21 cellular contexts compared by ENCODE assay signal in genomic region chr14:94113073-94113472, GRCh38. TPM values are rescaled to one million over a fixed set of nuclear protein-coding genes. Genes with fewer than 3 reads are reported as not detected.
DNase-seq lines count a peak whose midpoint lies in the region; ATAC-seq, FAIRE-seq and TF ChIP-seq lines count a peak whose summit lies in the region.
"Had no signal": no experiment of that assay in that cellular context is flagged by ENCODE, and none has a peak within 500 bp of the region (broad histone marks: within the 10 kb centered on the region; RNA-seq: fewer than 3 reads in every experiment).

No MANE protein-coding gene starts in this region.

- H3K36me3 Mint-ChIP-seq in astrocyte (ENCODE audit: low read depth, unreplicated experiment) (peaks cover 20% of the 10 kb centered on the region), T-cell (no peaks in the 10 kb centered on the region)

- peak overlapping the region; percentile 91 for H3K4me3 Mint-ChIP-seq in astrocyte (ENCODE audit: unreplicated experiment)
- no peak overlapping the region for H3K4me3 Mint-ChIP-seq in T-cell
- H3K4me3 Mint-ChIP-seq: CD4-positive, alpha-beta T cell had no signal

- H3K79me2 ChIP-seq in ACC112 (ENCODE audit: control insufficient read depth, insufficient read depth, low read length, unreplicated experiment): peaks cover 24% of the 10 kb centered on the region
- H3K79me2 ChIP-seq in astrocyte (ENCODE audit: insufficient read depth, low read length): no peaks in the 10 kb centered on the region
- H3K79me2 ChIP-seq in keratinocyte (ENCODE audit: control insufficient read depth, insufficient read depth, low read length): peaks cover 12% of the 10 kb centered on the region

- no peak for TF ChIP-seq CTCF in astrocyte (IDR thresholded peaks at IDR 0.05; ENCODE audit: insufficient read depth, low read depth, low read length)
- no peak for TF ChIP-seq CTCF in keratinocyte (optimal IDR thresholded peaks at IDR 0.05 in 1 of 3, IDR thresholded peaks at IDR 0.05 in 1 of 3, conservative IDR thresholded peaks at IDR 0.05 in 1 of 3; ENCODE audit: extremely low read depth in 1 of 3, insufficient read depth in 2 of 3, low read length in 3 of 3)

- H3K9me3 Mint-ChIP-seq in astrocyte (ENCODE audit: unreplicated experiment) (no peaks in the 10 kb centered on the region), T-cell (no peaks in the 10 kb centered on the region)
- H3K9me3 Mint-ChIP-seq: CD4-positive, alpha-beta T cell; T-helper 1 cell treated with Interleukin-12 subunit alpha and Interleukin-12 subunit beta and Interleukin-4 antibody, amounts not matched to agents 30 μg/mL and 1 μg/mL, for 36 hours had no signal

- H3K4me2 ChIP-seq in astrocyte (ENCODE audit: low read length) (no peak overlapping the region), keratinocyte (ENCODE audit: control insufficient read depth, extremely low read depth, insufficient read depth, low read depth, low read length) (peak overlapping the region; percentile 42)

- H2AFZ ChIP-seq in ACC112 (ENCODE audit: low read length, unreplicated experiment) (no peak overlapping the region), astrocyte (ENCODE audit: low read depth, low read length) (no peak overlapping the region), keratinocyte (ENCODE audit: control insufficient read depth, low read length) (no peak overlapping the region)

- dilution Hi-C loops in keratinocyte (cut with MboI; ENCODE audit: extremely low pct_ligation_motif_present, low sequenced_read_pairs): no loop called here

- H3K9me3 ChIP-seq in astrocyte (ENCODE audit: insufficient read depth, low read depth, low read length) (no peaks in the 10 kb centered on the region), keratinocyte (ENCODE audit: control insufficient read depth, low read depth, low read length) (no peaks in the 10 kb centered on the region), small intestine (ENCODE audit: control insufficient read depth, low read depth) (no peaks in the 10 kb centered on the region)
- H3K9me3 ChIP-seq: ascending aorta, ovary had no signal

- POLR2A ChIA-PET in T-cell (lab: Charles Lee): interaction anchor here in 1 of 2 donors (1.0 kb wide), 1 partner anchor 211 kb away, joined by 4 read pairs; no protein-coding TSS in a partner anchor

- FAIRE-seq in astrocyte (lab: Jason Lieb, UNC): no peak
- no peak for FAIRE-seq in keratinocyte (lab: Jason Lieb, UNC)
- FAIRE-seq in small intestine (lab: Jason Lieb, UNC): no peak
- FAIRE-seq: urothelium cell line had no signal

- no peaks in the 10 kb centered on the region for H3K9me1 ChIP-seq in keratinocyte (ENCODE audit: control insufficient read depth, extremely low read depth, insufficient read depth, low read length)

- DNase-seq in astrocyte (ENCODE audit: low read depth) (no peak), keratinocyte (ENCODE audit: low read depth, low spot score) (no peak), small intestine (peak; percentile 25), LoVo (ENCODE audit: low spot score) (no peak), T-cell (no peak)
- DNase-seq: activated CD4-positive, alpha-beta T cell treated with anti-CD3 and anti-CD28 coated beads, Interleukin-2, amount 50 U/mL, for 48 hours; activated naive CD4-positive, alpha-beta T cell treated with Interleukin-2 at 50 U/mL for 16 hours; CD4-positive, alpha-beta T cell; DMS53; foreskin melanocyte; NCI-H526; stimulated activated CD4-positive, alpha-beta T cell treated with anti-CD3 and anti-CD28 coated beads, Interleukin-2, amount 100 ng/mL, for 24 hours; stimulated activated naive CD4-positive, alpha-beta T cell treated with Interleukin-2 at 50 U/mL for 16 hours had no signal

- H3K27me3 Mint-ChIP-seq in astrocyte (ENCODE audit: low read depth, unreplicated experiment) (peaks cover 7% of the 10 kb centered on the region), T-cell (peaks cover 16 to 26% of the 10 kb centered on the region in 2 donors)

- H3K36me3 ChIP-seq in ACC112 (ENCODE audit: insufficient read depth, low read length) (no peaks in the 10 kb centered on the region), astrocyte (ENCODE audit: insufficient read depth, low read length) (no peaks in the 10 kb centered on the region), keratinocyte (ENCODE audit: control insufficient read depth in 2 of 2, extremely low read depth in 1 of 2, insufficient read depth in 2 of 2, low read length in 2 of 2) (no peaks in the 10 kb centered on the region), small intestine (ENCODE audit: control insufficient read depth in 2 of 2, insufficient read depth in 2 of 2, low read length in 2 of 2) (no peaks in the 10 kb centered on the region)
- H3K36me3 ChIP-seq: ascending aorta, ovary had no signal

- WGBS in small intestine, 3 donors: 48 to 63% (median 53%) methylated on average over 7 of the region's 7 CpGs

- H4K20me1 ChIP-seq in astrocyte (ENCODE audit: insufficient read depth, low read length) (no peaks in the 10 kb centered on the region), keratinocyte (ENCODE audit: control insufficient read depth, extremely low read depth, insufficient read depth, low read length) (no peaks in the 10 kb centered on the region)

- H3K4me1 Mint-ChIP-seq in astrocyte (ENCODE audit: low read depth, unreplicated experiment): peaks cover 30% of the 10 kb centered on the region
- no peaks in the 10 kb centered on the region for H3K4me1 Mint-ChIP-seq in T-cell

- H3K4me3 ChIP-seq in ACC112 (ENCODE audit: low read depth, low read length): 0 out of 2 replicates have a peak overlapping the region, but pooled peaks have one; percentile 79
- no peak overlapping the region for H3K4me3 ChIP-seq in astrocyte (ENCODE audit: insufficient read depth, low read depth, low read length)
- H3K4me3 ChIP-seq in keratinocyte (ENCODE audit: control insufficient read depth in 2 of 3, extremely low read depth in 1 of 3, insufficient read depth in 2 of 3, low read depth in 1 of 3, low read length in 3 of 3): peak overlapping the region in 1 of 3 experiments; percentile 60
- no peak overlapping the region for H3K4me3 ChIP-seq in small intestine (ENCODE audit: low read depth in 1 of 2, low read length in 2 of 2)
- H3K4me3 ChIP-seq: ascending aorta, ovary had no signal

- no peak for ATAC-seq in GM18520 (IDR thresholded peaks at IDR 0.05; ENCODE audit: unreplicated experiment)
- ATAC-seq in T-cell (replicated peaks in 1 of 4): no peak
- no peak for ATAC-seq in HG03469 (IDR thresholded peaks at IDR 0.05; ENCODE audit: unreplicated experiment)
- ATAC-seq: HCT116 had no signal

- H3K27ac Mint-ChIP-seq in astrocyte (ENCODE audit: unreplicated experiment) (peak overlapping the region; percentile 72), T-cell (no peak overlapping the region)
- H3K27ac Mint-ChIP-seq: CD4-positive, alpha-beta T cell had no signal

- H3K4me1 ChIP-seq in ACC112 (ENCODE audit: control insufficient read depth, insufficient read depth, low read length, unreplicated experiment): peaks cover 42% of the 10 kb centered on the region
- H3K4me1 ChIP-seq in astrocyte (ENCODE audit: insufficient read depth, low read length): peaks cover 6% of the 10 kb centered on the region
- peaks cover 17% of the 10 kb centered on the region for H3K4me1 ChIP-seq in keratinocyte (ENCODE audit: control insufficient read depth, extremely low read depth, insufficient read depth, low read length)
- H3K4me1 ChIP-seq in small intestine (ENCODE audit: control insufficient read depth in 2 of 2, insufficient read depth in 1 of 2, low read depth in 1 of 2, low read length in 1 of 2): peaks cover 3 to 10% of the 10 kb centered on the region in 2 donors
- H3K4me1 ChIP-seq: ascending aorta had no signal

- no peak overlapping the region for H3K9ac ChIP-seq in astrocyte (ENCODE audit: low read length)
- no peak overlapping the region for H3K9ac ChIP-seq in keratinocyte (ENCODE audit: control insufficient read depth, extremely low read depth, insufficient read depth, low read length)

- H3K27me3 ChIP-seq in ACC112 (ENCODE audit: insufficient read depth, low read length) (no peaks in the 10 kb centered on the region), astrocyte (ENCODE audit: insufficient read depth, low read length) (peaks cover 4% of the 10 kb centered on the region), keratinocyte (ENCODE audit: control insufficient read depth, extremely low read depth, insufficient read depth, low read length) (peaks cover 8% of the 10 kb centered on the region), small intestine (ENCODE audit: control insufficient read depth in 2 of 2, insufficient read depth in 2 of 2, low read length in 2 of 2) (no peaks in the 10 kb centered on the region)
- H3K27me3 ChIP-seq: ascending aorta, ovary had no signal

- CTCF ChIA-PET in T-cell (lab: Charles Lee): no interaction called here

- H3K27ac ChIP-seq in ACC112 (ENCODE audit: low read depth, low read length): no peak overlapping the region
- H3K27ac ChIP-seq in astrocyte (ENCODE audit: low read depth, low read length): no peak overlapping the region
- H3K27ac ChIP-seq in keratinocyte (ENCODE audit: control insufficient read depth, insufficient read depth, low read length): no peak overlapping the region
- peak overlapping the region in 1 of 2 donors; percentile 13 for H3K27ac ChIP-seq in small intestine (ENCODE audit: low read depth in 1 of 2, low read length in 1 of 2)
- H3K27ac ChIP-seq: ovary had no signal

RNA-seq across cellular contexts. Expression of gene IFI27, which starts 2.5 kb away (rescaled TPM):
- 1,022 and 1,408 TPM in 2 replicates for total RNA-seq in astrocyte
- polyA plus RNA-seq in keratinocyte: 1,132 to 3,594 TPM (median 2,783 TPM) in 3 replicates
- polyA plus RNA-seq in keratinocyte (2011; ENCODE audit: low read depth): 20.3 TPM
- polyA plus RNA-seq in keratinocyte (2011; cell fraction: cytosol; rRNA removed): 1,962 and 3,733 TPM in 2 replicates
- 1,216 and 1,507 TPM in 2 replicates for polyA plus RNA-seq in keratinocyte (2011; cell fraction: nucleus; rRNA removed)
- polyA plus RNA-seq in keratinocyte (2012; ENCODE audit: low replicate concordance): 221 and 1,754 TPM in 2 replicates
- 758 to 2,926 TPM (median 795 TPM) in 3 replicates for polyA minus RNA-seq in keratinocyte
- polyA minus RNA-seq in keratinocyte (2011; cell fraction: cytosol; rRNA and poly(A)+ RNA removed): 1,322 TPM
- 228 and 282 TPM in 2 replicates for polyA minus RNA-seq in keratinocyte (2011; cell fraction: nucleus; rRNA and poly(A)+ RNA removed)
- 1,000 to 10,000 TPM in 1 of 3 donors, 100 to 1,000 TPM in 2; 285 to 1,277 (median 806) TPM for polyA plus RNA-seq in small intestine
- total RNA-seq in T-cell: 1 to 10 TPM; 1.6 to 6.1 (median 1.8) TPM

RNA-seq across cellular contexts. Expression of gene IFI27L2, which starts 16.3 kb away (rescaled TPM):
- total RNA-seq in astrocyte (63.9 and 79.9 TPM in 2 replicates), T-cell (10 to 100 TPM; 18.2 to 37.4 (median 27.7) TPM)
- polyA plus RNA-seq in keratinocyte (67.5 to 179 TPM (median 82.2 TPM) in 3 replicates), small intestine (10 to 100 TPM; 23.0 to 96.7 (median 83.8) TPM)
- 13.2 TPM for polyA plus RNA-seq in keratinocyte (2011; ENCODE audit: low read depth)
- 69.1 and 147 TPM in 2 replicates for polyA plus RNA-seq in keratinocyte (2011; cell fraction: cytosol; rRNA removed)
- 49.5 and 57.5 TPM in 2 replicates for polyA plus RNA-seq in keratinocyte (2011; cell fraction: nucleus; rRNA removed)
- 92.1 and 193 TPM in 2 replicates for polyA plus RNA-seq in keratinocyte (2012; ENCODE audit: low replicate concordance)
- 32.7 to 59.4 TPM (median 35.4 TPM) in 3 replicates for polyA minus RNA-seq in keratinocyte
- polyA minus RNA-seq in keratinocyte (2011; cell fraction: cytosol; rRNA and poly(A)+ RNA removed): 191 TPM
- polyA minus RNA-seq in keratinocyte (2011; cell fraction: nucleus; rRNA and poly(A)+ RNA removed): 9.8 and 11.2 TPM in 2 replicates

RNA-seq across cellular contexts. Expression of gene IFI27L1, which starts 32.0 kb away (rescaled TPM):
- total RNA-seq in astrocyte (28.4 and 30.8 TPM in 2 replicates), T-cell (10 to 100 TPM in 3 of 5 donors, 1 to 10 TPM in 2; 7.1 to 10.4 (median 10.0) TPM)
- polyA plus RNA-seq in keratinocyte (17.4 to 25.0 TPM (median 18.9 TPM) in 3 replicates), small intestine (10 to 100 TPM; 29.2 to 44.5 (median 29.8) TPM)
- polyA plus RNA-seq in keratinocyte (2011; ENCODE audit: low read depth): 5.6 TPM
- polyA plus RNA-seq in keratinocyte (2011; cell fraction: cytosol; rRNA removed): 10.0 and 19.6 TPM in 2 replicates
- 20.2 and 23.1 TPM in 2 replicates for polyA plus RNA-seq in keratinocyte (2011; cell fraction: nucleus; rRNA removed)
- 10.5 and 19.4 TPM in 2 replicates for polyA plus RNA-seq in keratinocyte (2012; ENCODE audit: low replicate concordance)
- 5.7 to 11.1 TPM (median 5.9 TPM) in 3 replicates for polyA minus RNA-seq in keratinocyte
- 13.8 TPM for polyA minus RNA-seq in keratinocyte (2011; cell fraction: cytosol; rRNA and poly(A)+ RNA removed)
- 2.9 and 3.9 TPM in 2 replicates for polyA minus RNA-seq in keratinocyte (2011; cell fraction: nucleus; rRNA and poly(A)+ RNA removed)
- total RNA-seq: ascending aorta had no signal

RNA-seq across cellular contexts. Expression of gene DDX24, which starts 32.1 kb away (rescaled TPM):
- total RNA-seq in astrocyte: 206 TPM in 2 replicates
- 171 to 179 TPM (median 172 TPM) in 3 replicates for polyA plus RNA-seq in keratinocyte
- 251 TPM for polyA plus RNA-seq in keratinocyte (2011; ENCODE audit: low read depth)
- polyA plus RNA-seq in keratinocyte (2011; cell fraction: cytosol; rRNA removed): 124 and 159 TPM in 2 replicates
- polyA plus RNA-seq in keratinocyte (2011; cell fraction: nucleus; rRNA removed): 237 and 260 TPM in 2 replicates
- polyA plus RNA-seq in keratinocyte (2012; ENCODE audit: low replicate concordance): 128 and 144 TPM in 2 replicates
- polyA minus RNA-seq in keratinocyte: 63.3 to 137 TPM (median 126 TPM) in 3 replicates
- polyA minus RNA-seq in keratinocyte (2011; cell fraction: cytosol; rRNA and poly(A)+ RNA removed): 56.6 TPM
- polyA minus RNA-seq in keratinocyte (2011; cell fraction: nucleus; rRNA and poly(A)+ RNA removed): 69.4 and 106 TPM in 2 replicates
- polyA plus RNA-seq in small intestine: 10 to 100 TPM; 35.1 to 64.6 (median 51.2) TPM
- total RNA-seq in T-cell: 100 to 1,000 TPM; 258 to 448 (median 265) TPM

Comparison
In these comparisons a context has a peak if more than half of its experiments do, and no peak if none do; other contexts are left out.
1. RNA of gene IFI27, which starts 2.5 kb away (total RNA-seq): 1,022 to 1,408 TPM in astrocyte; 1.6 to 6.1 TPM in T-cell; every median in the first group is over 100 times any median in the second.